Comparison of ENCODE assay signal across 1 cellular context in the genomic region with DNA sequence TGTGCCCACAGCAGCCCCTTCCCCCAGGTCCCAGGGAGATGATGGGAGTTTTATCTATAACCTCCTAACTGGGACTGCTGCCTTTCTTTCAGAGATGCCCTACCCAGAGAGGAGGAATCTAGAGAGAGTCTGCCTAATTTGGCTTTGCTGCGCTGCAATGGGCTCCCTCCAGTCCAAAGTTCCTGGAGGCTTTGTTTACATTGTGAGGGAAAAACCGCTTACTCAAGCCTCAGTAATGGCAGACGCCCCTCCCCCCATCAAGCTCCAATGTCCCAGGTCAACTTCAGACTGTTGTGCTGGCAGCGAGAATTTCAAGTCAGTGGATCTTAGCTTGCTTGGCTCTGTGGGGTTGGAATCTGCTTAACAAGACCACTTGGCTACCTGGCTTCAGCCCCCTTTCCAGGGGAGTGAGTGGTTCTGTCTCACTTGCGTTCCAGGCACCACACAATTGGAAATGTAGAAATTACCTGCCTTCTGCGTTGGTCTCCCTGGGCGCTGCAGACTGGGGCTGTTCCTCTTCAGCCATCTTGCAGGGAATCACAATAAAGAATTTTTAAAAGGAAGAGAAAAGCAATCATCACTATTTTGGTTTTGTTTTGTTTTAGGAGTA.
TF ChIP-seq lines count a peak whose summit lies in the region.

No MANE protein-coding gene starts in this region.

TF ChIP-seq in H1, 55 proteins besides CTCF, POLR2A, EP300 and RAD21 (continued from another document):
- TF ChIP-seq RBBP5 (IDR thresholded peaks at IDR 0.05; ENCODE audit: borderline replicate concordance, low read depth, low read length) (peak; percentile 72; the same call in 1 of the 2 replicates), MAFK (IDR thresholded peaks at IDR 0.05; ENCODE audit: low read depth, low read length) (peak; percentile 43; the same call in 1 of the 2 replicates), BACH1 (IDR thresholded peaks at IDR 0.05; ENCODE audit: low read length) (peak; percentile 71), POU5F1 (IDR thresholded peaks at IDR 0.05; ENCODE audit: low read depth, low read length) (no peak), ASH2L (IDR thresholded peaks at IDR 0.05; ENCODE audit: low read length) (peak; percentile 88), SRF (IDR thresholded peaks at IDR 0.05; ENCODE audit: low read depth, low read length) (0 out of 2 replicates have a peak, but pooled peaks have one; percentile 7), SIX5 (IDR thresholded peaks at IDR 0.05; ENCODE audit: low read depth, low read length) (no peak), SP1 (IDR thresholded peaks at IDR 0.05; ENCODE audit: low read depth, low read length) (peak; percentile 79)
- TF ChIP-seq, protein P1, sequence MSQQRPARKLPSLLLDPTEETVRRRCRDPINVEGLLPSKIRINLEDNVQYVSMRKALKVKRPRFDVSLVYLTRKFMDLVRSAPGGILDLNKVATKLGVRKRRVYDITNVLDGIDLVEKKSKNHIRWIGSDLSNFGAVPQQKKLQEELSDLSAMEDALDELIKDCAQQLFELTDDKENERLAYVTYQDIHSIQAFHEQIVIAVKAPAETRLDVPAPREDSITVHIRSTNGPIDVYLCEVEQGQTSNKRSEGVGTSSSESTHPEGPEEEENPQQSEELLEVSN (IDR thresholded peaks at IDR 0.05) = no peak
